Comparison of ENCODE assay signal across 1 cellular context in the genomic region with DNA sequence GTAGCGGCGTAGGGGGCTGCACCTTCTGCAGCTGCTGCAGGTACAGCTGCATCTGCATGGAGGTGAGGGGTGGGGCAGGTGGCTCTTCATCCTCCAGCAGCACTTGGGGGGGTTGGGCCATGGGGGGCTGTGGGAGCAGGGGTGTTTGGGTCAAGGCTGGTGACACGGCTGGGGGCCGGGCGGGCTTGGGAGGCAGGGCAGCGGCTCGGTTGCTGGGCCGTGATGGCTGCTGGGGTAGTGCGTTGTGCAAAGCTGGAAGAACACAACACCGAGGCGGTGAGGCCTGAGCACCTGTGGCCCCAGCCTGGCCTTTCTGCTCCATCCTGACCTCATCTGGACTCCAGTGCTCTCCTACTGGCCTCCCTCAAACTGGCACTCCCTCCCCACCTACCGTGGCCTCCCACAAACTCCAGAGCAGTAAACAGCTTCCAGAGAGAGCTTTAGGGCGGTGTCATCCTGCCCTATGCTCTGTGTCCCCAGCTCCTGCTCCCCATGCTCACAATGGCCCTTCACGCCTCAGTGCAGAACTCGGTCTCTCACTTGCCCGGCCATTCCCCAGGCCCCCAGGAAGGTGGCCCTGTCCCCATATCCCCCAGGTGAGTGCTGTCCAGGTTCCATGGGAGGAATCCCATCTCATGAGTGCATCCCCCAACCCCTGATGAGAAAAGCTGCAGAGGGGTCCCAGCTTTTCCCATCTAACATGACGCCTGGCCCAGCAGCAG.
TF ChIP-seq lines count a peak whose summit lies in the region.

No MANE protein-coding gene starts in this region.

TF ChIP-seq in IMR-90, 13 proteins besides CTCF, POLR2A, EP300 and RAD21:
- TF ChIP-seq FOS (IDR thresholded peaks at IDR 0.05; ENCODE audit: low read depth, low read length) (no peak), MAFK (IDR thresholded peaks at IDR 0.05; ENCODE audit: low read depth, low read length) (no peak), SMC3 (IDR thresholded peaks at IDR 0.05; ENCODE audit: low read depth, low read length) (no peak), NFE2L2 (IDR thresholded peaks at IDR 0.05; ENCODE audit: low read depth, low read length) (no peak), MAZ (IDR thresholded peaks at IDR 0.05; ENCODE audit: borderline replicate concordance, low read depth, low read length) (no peak), RFX5 (IDR thresholded peaks at IDR 0.05; ENCODE audit: low read depth, low read length) (no peak), MXI1 (IDR thresholded peaks at IDR 0.05; ENCODE audit: borderline replicate concordance, low read depth, low read length) (no peak), BHLHE40 (IDR thresholded peaks at IDR 0.05; ENCODE audit: low read depth, low read length) (no peak), CHD1 (IDR thresholded peaks at IDR 0.05; ENCODE audit: low read depth, low read length) (no peak), RCOR1 (IDR thresholded peaks at IDR 0.05; ENCODE audit: insufficient replicate concordance, low read length) (no peak), CEBPB (IDR thresholded peaks at IDR 0.05; ENCODE audit: low read depth, low read length) (no peak)
- TF ChIP-seq, protein P1, sequence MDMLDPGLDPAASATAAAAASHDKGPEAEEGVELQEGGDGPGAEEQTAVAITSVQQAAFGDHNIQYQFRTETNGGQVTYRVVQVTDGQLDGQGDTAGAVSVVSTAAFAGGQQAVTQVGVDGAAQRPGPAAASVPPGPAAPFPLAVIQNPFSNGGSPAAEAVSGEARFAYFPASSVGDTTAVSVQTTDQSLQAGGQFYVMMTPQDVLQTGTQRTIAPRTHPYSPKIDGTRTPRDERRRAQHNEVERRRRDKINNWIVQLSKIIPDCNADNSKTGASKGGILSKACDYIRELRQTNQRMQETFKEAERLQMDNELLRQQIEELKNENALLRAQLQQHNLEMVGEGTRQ (IDR thresholded peaks at IDR 0.05; ENCODE audit: low read depth, low read length), result no peak
- TF ChIP-seq, protein P2, sequence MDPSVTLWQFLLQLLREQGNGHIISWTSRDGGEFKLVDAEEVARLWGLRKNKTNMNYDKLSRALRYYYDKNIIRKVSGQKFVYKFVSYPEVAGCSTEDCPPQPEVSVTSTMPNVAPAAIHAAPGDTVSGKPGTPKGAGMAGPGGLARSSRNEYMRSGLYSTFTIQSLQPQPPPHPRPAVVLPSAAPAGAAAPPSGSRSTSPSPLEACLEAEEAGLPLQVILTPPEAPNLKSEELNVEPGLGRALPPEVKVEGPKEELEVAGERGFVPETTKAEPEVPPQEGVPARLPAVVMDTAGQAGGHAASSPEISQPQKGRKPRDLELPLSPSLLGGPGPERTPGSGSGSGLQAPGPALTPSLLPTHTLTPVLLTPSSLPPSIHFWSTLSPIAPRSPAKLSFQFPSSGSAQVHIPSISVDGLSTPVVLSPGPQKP (IDR thresholded peaks at IDR 0.05; ENCODE audit: borderline replicate concordance, low read depth, low read length), result no peak
